In the genomic region with DNA sequence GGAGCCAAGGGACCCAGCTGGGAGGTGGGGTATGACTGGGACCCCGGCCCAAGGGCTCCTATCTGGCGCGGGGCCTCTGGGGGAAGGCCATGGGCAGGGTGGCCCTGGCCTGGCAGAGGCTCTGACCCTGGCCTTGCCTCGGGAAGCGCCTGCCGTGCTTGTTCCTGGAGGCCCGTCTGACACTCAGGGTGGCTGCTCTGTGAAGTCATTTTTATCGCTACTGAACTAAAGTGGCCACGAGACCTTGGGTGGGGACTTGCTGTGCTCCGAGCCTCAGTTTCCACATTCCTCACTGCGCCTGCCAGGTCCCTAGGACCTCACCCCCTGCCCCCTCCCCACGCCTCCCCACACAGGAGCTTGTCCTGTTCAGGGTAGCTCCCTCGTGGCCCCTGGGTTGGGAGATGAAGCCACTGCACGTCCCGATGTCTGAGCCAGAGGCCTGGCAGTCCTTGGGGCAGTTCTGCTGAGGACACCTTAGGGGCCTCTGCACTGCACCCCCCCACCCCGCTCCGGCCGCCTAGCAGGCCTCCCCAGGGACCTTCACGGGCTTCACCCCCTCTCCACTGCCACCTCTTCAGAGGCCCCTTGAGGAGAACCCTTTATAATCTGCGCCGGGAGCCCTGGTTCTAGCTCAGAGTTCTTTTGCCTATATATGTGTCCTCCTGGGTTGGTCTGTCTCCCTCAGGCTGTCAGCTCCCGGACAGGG, we compare ENCODE assay signal across 11 cellular contexts. TPM values are rescaled to one million over a fixed set of nuclear protein-coding genes. Genes with fewer than 3 reads are reported as not detected.
DNase-seq lines count a peak whose midpoint lies in the region; ATAC-seq and FAIRE-seq lines count a peak whose summit lies in the region.
"Had no signal": no experiment of that assay in that cellular context is flagged by ENCODE, and none has a peak within 500 bp of the region (broad histone marks: within the 10 kb centered on the region; RNA-seq: fewer than 3 reads in every experiment).

No MANE protein-coding gene starts in this region.

- no peak for DNase-seq in T-cell
- no peak for DNase-seq in sciatic nerve (ENCODE audit: low spot score)
- no peak for DNase-seq in activated gamma-delta T cell (lab: John Stamatoyannopoulos, UW)
- DNase-seq in HTR-8/SVneo (ENCODE audit: insufficient read length, low spot score) = no peak
- no peak for DNase-seq in activated gamma-delta T cell treated with Interleukin-2 at 50 U/mL for 16 hours
- DNase-seq: NCI-H187 treated with DMSO at 0.1 percent for 48 hours had no signal

- H3K4me1 Mint-ChIP-seq in T-cell = peaks cover 0 to 1% (median 1%) of the 10 kb centered on the region in 3 donors

- H3K4me3 ChIP-seq in iPS-18c (ENCODE audit: insufficient read depth, low read depth, low read length) = peak overlapping the region; percentile 36; the same call in 1 of the 2 replicates

- ATAC-seq in GM18909 (IDR thresholded peaks at IDR 0.05; ENCODE audit: poor library complexity, unreplicated experiment) (peak; percentile 20), T-cell (replicated peaks in 1 of 4) (peak in 1 of 4 experiments; percentile 8), sciatic nerve (peak; percentile 2), GM18907 (IDR thresholded peaks at IDR 0.05; ENCODE audit: unreplicated experiment) (no peak)

- H3K9me3 Mint-ChIP-seq in T-cell = no peaks in the 10 kb centered on the region
- H3K9me3 Mint-ChIP-seq: activated CD4-positive, alpha-beta memory T cell treated with anti-CD3 and anti-CD28 coated beads for 36 hours had no signal

- no peaks in the 10 kb centered on the region for H3K9me3 ChIP-seq in iPS-18c (ENCODE audit: control insufficient read depth, insufficient read depth, low read length)
- H3K9me3 ChIP-seq: uterus had no signal

- no peaks in the 10 kb centered on the region for H3K36me3 Mint-ChIP-seq in T-cell
- H3K36me3 Mint-ChIP-seq: activated CD4-positive, alpha-beta memory T cell treated with anti-CD3 and anti-CD28 coated beads for 36 hours had no signal

- intact Hi-C loops in sciatic nerve (cut with DNase I) = loop anchor here (5.0 kb wide), 2 partner anchors 106 to 526 kb away; no protein-coding TSS in a partner anchor

- FAIRE-seq in HTR-8/SVneo (lab: Jason Lieb, UNC) = no peak

- no peak overlapping the region for H3K27ac Mint-ChIP-seq in T-cell
- H3K27ac Mint-ChIP-seq: activated CD4-positive, alpha-beta memory T cell treated with anti-CD3 and anti-CD28 coated beads for 36 hours had no signal

- peak overlapping the region; percentile 45 to 60 (median 54) for H3K4me3 Mint-ChIP-seq in T-cell
- H3K4me3 Mint-ChIP-seq: activated CD4-positive, alpha-beta memory T cell treated with anti-CD3 and anti-CD28 coated beads for 36 hours had no signal

- CTCF ChIA-PET in T-cell (lab: Charles Lee) = no interaction called here

- POLR2A ChIA-PET in T-cell (lab: Charles Lee) = no interaction called here

- H3K27me3 Mint-ChIP-seq in T-cell = peaks cover 46 to 76% of the 10 kb centered on the region in 2 donors

RNA-seq across cellular contexts. Expression of a gene that starts 0.6 kb away (rescaled TPM):
- total RNA-seq in T-cell (under 1 TPM in 1 of 5 donors, not detected in 4; 0.22 TPM), sciatic nerve (52.5 TPM)

Comparison
In these comparisons a context has a peak if more than half of its experiments do, and no peak if none do; other contexts are left out.
1. RNA of a gene that starts 0.6 kb away (total RNA-seq): 52.5 TPM in sciatic nerve (single experiment); 0.22 TPM in T-cell; every median in the first group is over 10 times any median in the second.